In the genomic region with DNA sequence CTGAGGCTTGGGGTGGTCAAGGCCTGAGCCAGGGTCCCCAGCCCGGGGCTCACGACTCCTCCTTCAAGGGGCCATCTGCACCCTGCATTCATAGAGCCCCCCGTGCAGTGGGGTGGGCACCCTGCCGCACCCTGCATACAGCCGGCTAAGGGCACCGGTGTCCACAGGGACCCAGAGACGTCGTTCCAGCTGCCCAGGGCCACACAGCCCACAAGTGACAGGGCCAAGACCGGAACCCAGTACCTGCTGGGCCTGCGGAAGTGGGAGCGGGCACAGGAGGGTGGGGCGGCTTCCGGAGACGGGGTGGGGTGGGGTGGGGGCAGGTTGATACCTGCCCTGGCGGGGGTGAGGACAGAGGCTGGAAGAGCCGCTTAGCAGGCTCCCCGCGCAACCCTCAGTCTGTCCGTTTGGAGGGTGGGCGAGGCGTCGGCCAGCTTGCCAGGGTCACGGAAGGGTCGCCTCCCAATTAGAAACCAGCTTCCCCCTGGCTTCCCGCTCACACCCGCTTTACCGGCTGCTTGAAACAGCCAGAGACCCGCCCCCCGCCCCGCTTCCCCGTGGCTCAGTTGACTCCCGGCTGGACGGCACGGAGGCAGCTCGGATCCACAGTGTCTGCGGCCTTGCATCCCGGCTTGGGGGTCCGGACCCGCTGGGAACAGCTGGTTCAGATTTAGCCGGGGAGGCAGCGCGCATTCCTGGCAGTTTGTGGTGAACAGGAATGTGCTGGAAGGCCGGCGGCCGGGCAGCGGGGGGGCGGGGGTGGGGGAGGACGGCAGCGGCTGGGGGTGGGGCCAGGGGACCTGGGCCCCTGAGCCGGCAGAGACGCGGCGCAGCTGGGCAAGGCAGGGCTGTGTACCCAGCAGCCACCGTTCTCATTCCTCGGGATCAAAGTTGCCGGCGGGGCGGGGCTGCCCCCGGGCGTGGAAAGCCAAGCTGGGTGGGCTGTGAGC, we compare ENCODE assay signal across 1 cellular context.
TF ChIP-seq lines count a peak whose summit lies in the region.

No MANE protein-coding gene starts in this region.

TF ChIP-seq in HEK293, 187 proteins besides CTCF, POLR2A, EP300 and RAD21 (continued from another document):
- TF ChIP-seq, protein P1, sequence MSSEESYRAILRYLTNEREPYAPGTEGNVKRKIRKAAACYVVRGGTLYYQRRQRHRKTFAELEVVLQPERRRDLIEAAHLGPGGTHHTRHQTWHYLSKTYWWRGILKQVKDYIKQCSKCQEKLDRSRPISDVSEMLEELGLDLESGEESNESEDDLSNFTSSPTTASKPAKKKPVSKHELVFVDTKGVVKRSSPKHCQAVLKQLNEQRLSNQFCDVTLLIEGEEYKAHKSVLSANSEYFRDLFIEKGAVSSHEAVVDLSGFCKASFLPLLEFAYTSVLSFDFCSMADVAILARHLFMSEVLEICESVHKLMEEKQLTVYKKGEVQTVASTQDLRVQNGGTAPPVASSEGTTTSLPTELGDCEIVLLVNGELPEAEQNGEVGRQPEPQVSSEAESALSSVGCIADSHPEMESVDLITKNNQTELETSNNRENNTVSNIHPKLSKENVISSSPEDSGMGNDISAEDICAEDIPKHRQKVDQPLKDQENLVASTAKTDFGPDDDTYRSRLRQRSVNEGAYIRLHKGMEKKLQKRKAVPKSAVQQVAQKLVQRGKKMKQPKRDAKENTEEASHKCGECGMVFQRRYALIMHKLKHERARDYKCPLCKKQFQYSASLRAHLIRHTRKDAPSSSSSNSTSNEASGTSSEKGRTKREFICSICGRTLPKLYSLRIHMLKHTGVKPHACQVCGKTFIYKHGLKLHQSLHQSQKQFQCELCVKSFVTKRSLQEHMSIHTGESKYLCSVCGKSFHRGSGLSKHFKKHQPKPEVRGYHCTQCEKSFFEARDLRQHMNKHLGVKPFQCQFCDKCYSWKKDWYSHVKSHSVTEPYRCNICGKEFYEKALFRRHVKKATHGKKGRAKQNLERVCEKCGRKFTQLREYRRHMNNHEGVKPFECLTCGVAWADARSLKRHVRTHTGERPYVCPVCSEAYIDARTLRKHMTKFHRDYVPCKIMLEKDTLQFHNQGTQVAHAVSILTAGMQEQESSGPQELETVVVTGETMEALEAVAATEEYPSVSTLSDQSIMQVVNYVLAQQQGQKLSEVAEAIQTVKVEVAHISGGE (tag by site-specific recombination; conservative IDR thresholded peaks at IDR 0.05; ENCODE audit: low read depth), result no peak; the same call in 1 of the 2 replicates
- TF ChIP-seq, protein P2, sequence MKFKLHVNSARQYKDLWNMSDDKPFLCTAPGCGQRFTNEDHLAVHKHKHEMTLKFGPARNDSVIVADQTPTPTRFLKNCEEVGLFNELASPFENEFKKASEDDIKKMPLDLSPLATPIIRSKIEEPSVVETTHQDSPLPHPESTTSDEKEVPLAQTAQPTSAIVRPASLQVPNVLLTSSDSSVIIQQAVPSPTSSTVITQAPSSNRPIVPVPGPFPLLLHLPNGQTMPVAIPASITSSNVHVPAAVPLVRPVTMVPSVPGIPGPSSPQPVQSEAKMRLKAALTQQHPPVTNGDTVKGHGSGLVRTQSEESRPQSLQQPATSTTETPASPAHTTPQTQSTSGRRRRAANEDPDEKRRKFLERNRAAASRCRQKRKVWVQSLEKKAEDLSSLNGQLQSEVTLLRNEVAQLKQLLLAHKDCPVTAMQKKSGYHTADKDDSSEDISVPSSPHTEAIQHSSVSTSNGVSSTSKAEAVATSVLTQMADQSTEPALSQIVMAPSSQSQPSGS (tag by site-specific recombination; IDR thresholded peaks at IDR 0.05; ENCODE audit: low read depth), result no peak
- TF ChIP-seq SP2 (tag by site-specific recombination; IDR thresholded peaks at IDR 0.05), result peak; percentile 71
- no peak for TF ChIP-seq ZNF704 (tag by site-specific recombination; IDR thresholded peaks at IDR 0.05)
- TF ChIP-seq KLF10 (tag by site-specific recombination; IDR thresholded peaks at IDR 0.05), result peak; percentile 81
- TF ChIP-seq ZNF426 (tag by site-specific recombination; IDR thresholded peaks at IDR 0.05), result no peak
- 0 out of 2 replicates have a peak, but pooled peaks have one; percentile 21 for TF ChIP-seq ZNF398 (tag by site-specific recombination; IDR thresholded peaks at IDR 0.05)
- no peak for TF ChIP-seq ZNF175 (tag by site-specific recombination; IDR thresholded peaks at IDR 0.05)
- no peak for TF ChIP-seq ZNF19 (tag by site-specific recombination; IDR thresholded peaks at IDR 0.05; ENCODE audit: low read depth)
TF ChIP-seq in HEK293: peak in this region for 39.
